In genomic region chr5:126645132-126645531, GRCh38 we compare ENCODE assay signal across 1 cellular context.
TF ChIP-seq lines count a peak whose summit lies in the region.

No MANE protein-coding gene starts in this region.

TF ChIP-seq in K562, 482 proteins besides CTCF, POLR2A, EP300 and RAD21 (continued from another document and continues in another):
- TF ChIP-seq ARHGAP35 (IDR thresholded peaks at IDR 0.05; ENCODE audit: partially characterized antibody) (no peak), ID3 (CRISPR knock-in tag; IDR thresholded peaks at IDR 0.05) (no peak), ID3 (tag; IDR thresholded peaks at IDR 0.05) (no peak), SMARCC2 (IDR thresholded peaks at IDR 0.05; ENCODE audit: low read depth) (no peak), NR2C1 (IDR thresholded peaks at IDR 0.05) (no peak), NR2C1 (tag; IDR thresholded peaks at IDR 0.05) (no peak), CREB3 (tag; conservative IDR thresholded peaks at IDR 0.05; ENCODE audit: low read depth) (no peak), NR4A1 (CRISPR knock-in tag; IDR thresholded peaks at IDR 0.05) (no peak), NR4A1 (tag; IDR thresholded peaks at IDR 0.05) (no peak), THRB (CRISPR knock-in tag; conservative IDR thresholded peaks at IDR 0.05) (no peak), TSC22D4 (tag; IDR thresholded peaks at IDR 0.05) (no peak), ESRRB (CRISPR knock-in tag; IDR thresholded peaks at IDR 0.05; ENCODE audit: borderline replicate concordance) (no peak), AFF4 (CRISPR knock-in tag; IDR thresholded peaks at IDR 0.05) (no peak), ZNF384 (IDR thresholded peaks at IDR 0.05; ENCODE audit: low read depth, low read length) (peak; percentile 24; the same call in 1 of the 2 replicates), ATF3 (IDR thresholded peaks at IDR 0.05) (peak; percentile 33; the same call in 1 of the 2 replicates), ATF3 (CRISPR knock-in tag; conservative IDR thresholded peaks at IDR 0.05) (no peak), CHD2 (IDR thresholded peaks at IDR 0.05; ENCODE audit: low read depth, low read length) (no peak), CHAMP1 (IDR thresholded peaks at IDR 0.05) (no peak), MAFG (tag; conservative IDR thresholded peaks at IDR 0.05) (no peak), TFAM (CRISPR knock-in tag; conservative IDR thresholded peaks at IDR 0.05) (no peak), ZNF316 (IDR thresholded peaks at IDR 0.05) (peak; percentile 10; the same call in 1 of the 2 replicates), NONO (IDR thresholded peaks at IDR 0.05; ENCODE audit: low read depth in 2 of 2, low read length in 1 of 2) (no peak), MXD1 (CRISPR knock-in tag; IDR thresholded peaks at IDR 0.05; ENCODE audit: borderline replicate concordance, poor library complexity, severe bottlenecking) (no peak), PHF20 (IDR thresholded peaks at IDR 0.05; ENCODE audit: partially characterized antibody) (no peak), ZMIZ1 (IDR thresholded peaks at IDR 0.05; ENCODE audit: low read depth in 2 of 2, low read length in 2 of 2) (no peak), ELK1 (CRISPR knock-in tag; IDR thresholded peaks at IDR 0.05) (no peak), PRMT5 (CRISPR knock-in tag; IDR thresholded peaks at IDR 0.05) (no peak), ZNF518B (CRISPR knock-in tag; IDR thresholded peaks at IDR 0.05) (no peak), RBBP5 (IDR thresholded peaks at IDR 0.05; ENCODE audit: borderline replicate concordance, insufficient read depth, low read length, poor library complexity, severe bottlenecking) (no peak), ZBTB12 (CRISPR knock-in tag; IDR thresholded peaks at IDR 0.05) (no peak), CBX5 (IDR thresholded peaks at IDR 0.05; ENCODE audit: borderline replicate concordance, low read depth) (peak; percentile 88; the same call in 1 of the 2 replicates), ZBTB11 (CRISPR knock-in tag; IDR thresholded peaks at IDR 0.05) (no peak)
